21 cellular contexts compared by ENCODE assay signal in the genomic region with DNA sequence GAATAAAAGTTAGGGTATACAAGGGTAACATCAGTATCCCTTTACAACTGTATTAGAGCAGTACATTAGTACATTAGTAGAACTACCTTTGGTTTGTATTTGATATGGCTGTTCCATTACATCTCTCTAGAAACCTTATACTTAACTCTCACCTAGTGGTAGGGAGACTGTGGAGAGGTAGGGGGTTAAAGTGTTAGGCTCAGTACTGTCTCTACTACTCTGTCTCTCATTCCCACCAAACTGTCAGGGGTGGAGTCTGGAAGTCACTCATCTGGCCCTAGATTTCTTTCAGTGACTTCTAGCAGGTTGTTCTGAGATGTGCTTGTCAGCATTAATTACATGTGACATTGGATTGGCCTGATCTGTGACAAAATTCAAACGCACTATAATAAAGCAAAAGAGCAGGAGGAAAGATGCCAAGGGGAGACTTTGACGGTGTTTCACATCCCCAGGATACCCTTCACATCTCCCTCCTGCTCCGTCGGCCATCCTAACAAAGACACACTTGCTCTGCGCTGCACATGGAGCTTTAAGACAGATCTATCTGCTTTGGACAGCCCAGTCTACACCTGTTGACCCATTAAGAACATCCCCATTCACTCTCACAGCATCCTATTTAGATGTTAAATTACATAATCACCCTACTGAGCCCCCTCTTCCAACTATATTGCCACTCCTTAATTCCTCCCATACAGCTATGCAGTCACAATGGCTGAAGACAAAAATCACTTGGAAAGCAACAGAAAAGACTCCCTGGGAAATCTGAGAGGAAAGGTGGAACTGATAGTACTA.
DNase-seq lines count a peak whose midpoint lies in the region; ATAC-seq and TF ChIP-seq lines count a peak whose summit lies in the region.
"Had no signal": no experiment of that assay in that cellular context is flagged by ENCODE, and none has a peak within 500 bp of the region (broad histone marks: within the 10 kb centered on the region; RNA-seq: fewer than 3 reads in every experiment).

No MANE protein-coding gene starts in this region.

- no peaks in the 10 kb centered on the region for H4K20me1 ChIP-seq in neural cell (ENCODE audit: insufficient read depth)
- H4K20me1 ChIP-seq: BLaER1 had no signal

- no peaks in the 10 kb centered on the region for H3K9me2 ChIP-seq in neural cell (ENCODE audit: insufficient read depth, low read length)

- H3K27me3 ChIP-seq in neural cell (ENCODE audit: insufficient read depth, low read depth, low read length): no peaks in the 10 kb centered on the region
- H3K27me3 ChIP-seq: BLaER1 had no signal

- no peak overlapping the region for H3K4me3 Mint-ChIP-seq in activated naive CD4-positive, alpha-beta T cell treated with anti-CD3 and anti-CD28 coated beads, Interleukin-2, amount 10 ng/mL, durations not matched to agents 7 days and 5 days
- H3K4me3 Mint-ChIP-seq in activated naive CD4-positive, alpha-beta T cell treated with anti-CD3 and anti-CD28 coated beads for 36 hours: no peak overlapping the region
- H3K4me3 Mint-ChIP-seq: CD4-positive, alpha-beta T cell; IgD-negative memory B cell had no signal

- H3K4me2 ChIP-seq in neural cell (ENCODE audit: low read length): no peak overlapping the region
- H3K4me2 ChIP-seq: BLaER1, PC-9 had no signal

- TF ChIP-seq CTCF in neural cell (IDR thresholded peaks at IDR 0.05; ENCODE audit: poor library complexity, severe bottlenecking): no peak

- intact Hi-C loops in activated naive CD4-positive, alpha-beta T cell treated with anti-CD3 and anti-CD28 coated beads for 36 hours (cut with micrococcal nuclease): no loop called here

- DNase-seq in NCI-H69 (lab: John Stamatoyannopoulos, UW) (peak; percentile 39), caudate nucleus (lab: John Stamatoyannopoulos, UW) (no peak), NCI-H748 (lab: John Stamatoyannopoulos, UW; ENCODE audit: unreplicated experiment) (no peak)
- DNase-seq in activated naive CD4-positive, alpha-beta T cell treated with anti-CD3 and anti-CD28 coated beads, Interleukin-2, amount 10 ng/mL, durations not matched to agents 7 days and 5 days: no peak
- no peak for DNase-seq in activated naive CD4-positive, alpha-beta T cell treated with anti-CD3 and anti-CD28 coated beads for 36 hours
- DNase-seq: Caco-2; CD4-positive, alpha-beta T cell; DMS 273 treated with DMSO at 0.1 percent for 48 hours; DND-41; HCEC 1CT; NCI-H1694; NCI-H2081 treated with DMSO at 0.1 percent for 48 hours; NCI-H446; NCI-H748 treated with DMSO at 0.1 percent for 48 hours; PC-9; RPMI8226; SHP77 had no signal

- peak; percentile 23 for TF ChIP-seq EP300 in neural cell (conservative IDR thresholded peaks at IDR 0.05; ENCODE audit: poor library complexity, severe bottlenecking)

- no peak for TF ChIP-seq RAD21 in neural cell (conservative IDR thresholded peaks at IDR 0.05)

- no peak overlapping the region for H3K27ac Mint-ChIP-seq in activated naive CD4-positive, alpha-beta T cell treated with anti-CD3 and anti-CD28 coated beads, Interleukin-2, amount 10 ng/mL, durations not matched to agents 7 days and 5 days
- H3K27ac Mint-ChIP-seq in activated naive CD4-positive, alpha-beta T cell treated with anti-CD3 and anti-CD28 coated beads for 36 hours: no peak overlapping the region
- H3K27ac Mint-ChIP-seq: CD4-positive, alpha-beta T cell; IgD-negative memory B cell had no signal

- no peaks in the 10 kb centered on the region for H3K9me3 Mint-ChIP-seq in activated naive CD4-positive, alpha-beta T cell treated with anti-CD3 and anti-CD28 coated beads, Interleukin-2, amount 10 ng/mL, durations not matched to agents 7 days and 5 days
- H3K9me3 Mint-ChIP-seq in activated naive CD4-positive, alpha-beta T cell treated with anti-CD3 and anti-CD28 coated beads for 36 hours: no peaks in the 10 kb centered on the region
- H3K9me3 Mint-ChIP-seq: CD4-positive, alpha-beta T cell had no signal

- no peaks in the 10 kb centered on the region for H3K9me3 ChIP-seq in neural cell (ENCODE audit: low read length)
- H3K9me3 ChIP-seq: BLaER1, Caco-2 had no signal

- H3K27ac ChIP-seq in caudate nucleus (ENCODE audit: low read depth, low read length): peak overlapping the region; percentile 49
- peak overlapping the region; percentile 10 for H3K27ac ChIP-seq in neural cell (ENCODE audit: low read length)
- H3K27ac ChIP-seq: BLaER1, PC-9 had no signal

- peaks cover 84% of the 10 kb centered on the region for H3K79me2 ChIP-seq in neural cell (replicated peaks; ENCODE audit: insufficient read depth, low read length)

- H3K4me3 ChIP-seq in neural cell (ENCODE audit: low read length): no peak overlapping the region
- H3K4me3 ChIP-seq: BLaER1, PC-9 had no signal

- H3K36me3 ChIP-seq in neural cell (ENCODE audit: insufficient read depth, low read length): no peaks in the 10 kb centered on the region
- H3K36me3 ChIP-seq: BLaER1 had no signal

- CTCF ChIA-PET in activated naive CD4-positive, alpha-beta T cell treated with anti-CD3 and anti-CD28 coated beads, Interleukin-2, amount 10 ng/mL, durations not matched to agents 7 days and 5 days (lab: Charles Lee): no interaction called here
- CTCF ChIA-PET in activated naive CD4-positive, alpha-beta T cell treated with anti-CD3 and anti-CD28 coated beads for 36 hours (lab: Charles Lee): no interaction called here

- H3F3A ChIP-seq in neural cell (ENCODE audit: insufficient read depth, low read length, poor library complexity, severe bottlenecking): no peaks in the 10 kb centered on the region

- no peak overlapping the region for H3K9ac ChIP-seq in neural cell (ENCODE audit: low read length)
- H3K9ac ChIP-seq: BLaER1 had no signal

- H3K4me1 Mint-ChIP-seq in activated naive CD4-positive, alpha-beta T cell treated with anti-CD3 and anti-CD28 coated beads, Interleukin-2, amount 10 ng/mL, durations not matched to agents 7 days and 5 days: no peaks in the 10 kb centered on the region
- no peaks in the 10 kb centered on the region for H3K4me1 Mint-ChIP-seq in activated naive CD4-positive, alpha-beta T cell treated with anti-CD3 and anti-CD28 coated beads for 36 hours (ENCODE audit: low read depth)
- H3K4me1 Mint-ChIP-seq: IgD-negative memory B cell had no signal

- H3K36me3 Mint-ChIP-seq in activated naive CD4-positive, alpha-beta T cell treated with anti-CD3 and anti-CD28 coated beads, Interleukin-2, amount 10 ng/mL, durations not matched to agents 7 days and 5 days: no peaks in the 10 kb centered on the region
- H3K36me3 Mint-ChIP-seq in activated naive CD4-positive, alpha-beta T cell treated with anti-CD3 and anti-CD28 coated beads for 36 hours (ENCODE audit: low read depth): no peaks in the 10 kb centered on the region
- H3K36me3 Mint-ChIP-seq: IgD-negative memory B cell had no signal

- no peaks in the 10 kb centered on the region for H3K27me3 Mint-ChIP-seq in activated naive CD4-positive, alpha-beta T cell treated with anti-CD3 and anti-CD28 coated beads, Interleukin-2, amount 10 ng/mL, durations not matched to agents 7 days and 5 days
- H3K27me3 Mint-ChIP-seq in activated naive CD4-positive, alpha-beta T cell treated with anti-CD3 and anti-CD28 coated beads for 36 hours (ENCODE audit: low read depth): no peaks in the 10 kb centered on the region
- H3K27me3 Mint-ChIP-seq: CD4-positive, alpha-beta T cell; IgD-negative memory B cell had no signal

- no peak overlapping the region for H2AFZ ChIP-seq in neural cell (ENCODE audit: low read depth, low read length)
- H2AFZ ChIP-seq: PC-9 had no signal

- ATAC-seq in HG02623 (IDR thresholded peaks at IDR 0.05; ENCODE audit: unreplicated experiment): no peak

TF ChIP-seq in neural cell, 6 proteins besides CTCF, POLR2A, EP300 and RAD21:
- TF ChIP-seq REST (IDR thresholded peaks at IDR 0.05; ENCODE audit: borderline replicate concordance): no peak
- TF ChIP-seq TAF1 (IDR thresholded peaks at IDR 0.05; ENCODE audit: low read depth): no peak
- TF ChIP-seq MXI1 (conservative IDR thresholded peaks at IDR 0.05; ENCODE audit: poor library complexity, severe bottlenecking): no peak
- TF ChIP-seq EZH2 (IDR thresholded peaks at IDR 0.05; ENCODE audit: borderline replicate concordance, insufficient read depth, low read length, poor library complexity, severe bottlenecking): no peak
- no peak for TF ChIP-seq SMC3 (conservative IDR thresholded peaks at IDR 0.05; ENCODE audit: poor library complexity)
- no peak for TF ChIP-seq POLR2AphosphoS5 (IDR thresholded peaks at IDR 0.05)
